Comparison of ENCODE assay signal across 9 cellular contexts in the genomic region with DNA sequence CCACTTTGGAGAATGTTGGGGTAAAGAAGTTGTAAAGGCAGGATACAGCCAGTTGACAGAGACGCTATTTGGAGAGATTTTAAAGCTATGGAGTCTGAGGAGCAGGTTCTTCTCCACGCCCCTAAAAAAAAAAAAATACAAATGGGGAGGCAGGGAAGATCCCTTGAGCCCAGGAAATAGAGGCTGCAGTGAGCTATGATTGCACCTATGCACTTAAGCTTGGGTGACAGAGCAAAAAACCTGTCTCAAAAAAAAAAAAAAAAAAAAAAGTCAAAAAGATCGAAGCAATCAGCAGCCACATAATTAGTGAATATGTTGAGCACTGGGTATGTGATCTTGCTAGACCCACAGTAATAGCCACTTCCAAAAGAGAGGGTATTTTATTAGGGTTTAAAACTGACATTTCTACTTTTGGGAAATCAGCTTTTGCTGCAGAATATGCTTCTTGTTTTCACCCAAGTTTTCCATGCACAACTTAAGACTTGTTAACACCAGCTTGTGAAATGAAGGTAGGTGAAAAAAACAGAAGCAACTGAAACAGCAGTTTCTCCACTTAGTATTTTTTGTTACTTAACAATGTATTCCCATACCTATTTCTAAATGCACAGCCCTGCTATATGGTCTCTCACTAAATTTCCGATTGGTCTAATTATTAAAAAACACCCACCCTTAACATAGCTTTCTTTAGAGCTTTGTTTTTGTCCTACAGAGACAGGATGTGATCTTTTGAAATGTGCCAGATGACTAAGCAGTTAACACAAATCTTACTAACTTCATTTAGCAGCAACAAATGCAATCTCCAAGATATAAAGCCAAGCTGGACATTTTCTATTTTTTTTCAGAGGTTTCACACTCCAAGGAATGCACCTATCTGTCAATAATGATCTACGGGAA. TPM values are rescaled to one million over a fixed set of nuclear protein-coding genes. Genes with fewer than 3 reads are reported as not detected.
DNase-seq lines count a peak whose midpoint lies in the region; ATAC-seq and TF ChIP-seq lines count a peak whose summit lies in the region.
"Had no signal": no experiment of that assay in that cellular context is flagged by ENCODE, and none has a peak within 500 bp of the region (broad histone marks: within the 10 kb centered on the region; RNA-seq: fewer than 3 reads in every experiment).

No MANE protein-coding gene starts in this region.

- peak overlapping the region in 1 of 2 donors; percentile 54 for H3K4me3 Mint-ChIP-seq in CD14-positive monocyte

- H3K27me3 ChIP-seq in HUES6 (ENCODE audit: control insufficient read depth, insufficient read depth, low read length) = no peaks in the 10 kb centered on the region
- no peaks in the 10 kb centered on the region for H3K27me3 ChIP-seq in adipocyte (replicated peaks; ENCODE audit: control insufficient read depth, insufficient read depth, low read length)

- intact Hi-C loops in CD14-positive monocyte (cut with micrococcal nuclease) (loop anchor here (5.0 to 10.0 kb wide), 5 partner anchors 71 to 751 kb away; a partner anchor contains a TSS), posterior cingulate gyrus (cut with DNase I) (loop anchor here (5.0 kb wide), 1 partner anchor 263 kb away; a partner anchor contains a TSS)

- ATAC-seq in HG03025 (IDR thresholded peaks at IDR 0.05; ENCODE audit: low FRiP score, unreplicated experiment) = no peak

- H3K27ac Mint-ChIP-seq in CD14-positive monocyte = peak overlapping the region; percentile 72 to 93 (median 90)

- TF ChIP-seq CTCF in CD14-positive monocyte (IDR thresholded peaks at IDR 0.05) = no peak

- H3K4me1 Mint-ChIP-seq in CD14-positive monocyte = peaks cover 62% of the 10 kb centered on the region

- H3K4me3 ChIP-seq in HUES6 (ENCODE audit: low read depth, low read length) (peak overlapping the region; percentile 23; the same call in 1 of the 2 replicates), adipocyte (ENCODE audit: low read length) (peak overlapping the region; percentile 48), mesodermal cell (ENCODE audit: extremely low read depth, insufficient read depth, low read length, poor library complexity, severe bottlenecking) (no peak overlapping the region)

- peak overlapping the region; percentile 21 for H3K9ac ChIP-seq in HUES6 (ENCODE audit: low read length)
- peak overlapping the region; percentile 71 for H3K9ac ChIP-seq in adipocyte (ENCODE audit: low read length)

- H3K36me3 Mint-ChIP-seq in CD14-positive monocyte = peaks cover 16 to 24% of the 10 kb centered on the region in 2 donors

- peaks cover 0 to 1% (median 0%) of the 10 kb centered on the region in 3 donors for H3K27me3 Mint-ChIP-seq in CD14-positive monocyte (ENCODE audit: low read depth in 3 of 3)

- H3K9me3 ChIP-seq in HUES6 (ENCODE audit: control insufficient read depth, insufficient read depth, low read depth, low read length) (no peaks in the 10 kb centered on the region), adipocyte (ENCODE audit: control insufficient read depth, low read length) (no peaks in the 10 kb centered on the region), mesodermal cell (ENCODE audit: control insufficient read depth, low read length) (no peaks in the 10 kb centered on the region)

- peak overlapping the region; percentile 85 for H3K27ac ChIP-seq in HUES6 (ENCODE audit: low read depth, low read length)
- peak overlapping the region; percentile 77 for H3K27ac ChIP-seq in mesodermal cell (ENCODE audit: low read depth, low read length, severe bottlenecking)

- DNase-seq in CD14-positive monocyte (ENCODE audit: low spot score) (no peak), adipocyte (ENCODE audit: low read depth) (peak; percentile 31), GM19240 (ENCODE audit: insufficient read length, low spot score) (no peak), NCI-H128 (lab: John Stamatoyannopoulos, UW; ENCODE audit: unreplicated experiment) (no peak), posterior cingulate gyrus (no peak)
- DNase-seq: NCI-H1092 treated with DMSO at 0.1 percent for 48 hours had no signal

- H3K36me3 ChIP-seq in HUES6 (ENCODE audit: control insufficient read depth, insufficient read depth, low read length) (peaks cover 23% of the 10 kb centered on the region), adipocyte (ENCODE audit: control insufficient read depth, insufficient read depth, low read length, severe bottlenecking) (peaks cover 18% of the 10 kb centered on the region), mesodermal cell (ENCODE audit: control insufficient read depth, insufficient read depth, low read length) (peaks cover 25% of the 10 kb centered on the region)

- 83 to 96% methylated on average over 2 of the region's 5 CpGs for WGBS in mesodermal cell (ENCODE audit: insufficient coverage in 2 of 2), 2 experiments

- peaks cover 0 to 2% (median 0%) of the 10 kb centered on the region in 7 donors for H3K9me3 Mint-ChIP-seq in CD14-positive monocyte

- H3K4me1 ChIP-seq in HUES6 (ENCODE audit: control insufficient read depth, insufficient read depth, low read length) (peaks cover 53% of the 10 kb centered on the region), adipocyte (ENCODE audit: control insufficient read depth, insufficient read depth, low read length) (peaks cover 49% of the 10 kb centered on the region), mesodermal cell (ENCODE audit: control insufficient read depth, insufficient read depth, low read length, poor library complexity, severe bottlenecking) (peaks cover 16% of the 10 kb centered on the region)

RNA-seq across cellular contexts. Expression of a gene that starts 2.5 kb away (rescaled TPM):
- polyA plus RNA-seq in CD14-positive monocyte = 100 to 1,000 TPM; 142 to 158 TPM
- polyA plus RNA-seq in mesodermal cell (2013, experiment 1 of 2) = 236 TPM
- 268 TPM for polyA plus RNA-seq in mesodermal cell (2013, experiment 2 of 2)

RNA-seq across cellular contexts. Expression of a gene that starts 13.7 kb away (rescaled TPM):
- polyA plus RNA-seq in CD14-positive monocyte = 1,000 to 10,000 TPM; 1,209 to 1,397 TPM
- 2,078 TPM for polyA plus RNA-seq in mesodermal cell (2013, experiment 1 of 2)
- polyA plus RNA-seq in mesodermal cell (2013, experiment 2 of 2) = 2,164 TPM
